26 cellular contexts compared by ENCODE assay signal in the genomic region with DNA sequence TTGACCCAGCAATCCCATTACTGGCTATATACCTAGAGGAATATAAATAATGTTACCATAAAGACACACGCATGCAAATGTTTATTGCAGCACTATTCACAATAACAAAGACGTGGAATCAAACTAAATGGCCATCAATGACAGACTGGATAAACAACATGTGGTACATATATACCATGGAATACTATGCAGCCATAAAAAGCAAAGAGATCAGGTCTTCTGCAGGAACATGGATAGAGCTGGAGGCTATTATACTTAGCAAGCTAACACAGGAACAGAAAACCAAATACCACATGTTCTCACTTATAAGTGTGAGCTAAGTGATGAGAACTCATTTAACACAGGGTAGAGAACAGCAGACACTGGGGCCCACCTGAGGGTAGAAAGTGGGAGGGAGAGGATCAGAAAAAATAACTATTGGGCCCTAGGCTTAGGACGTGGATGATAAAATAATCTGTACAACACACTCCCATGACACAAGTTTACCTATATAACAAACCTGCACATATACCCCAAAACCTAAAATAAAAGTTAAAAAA.
"Had no signal": no experiment of that assay in that cellular context is flagged by ENCODE, and none has a peak within 500 bp of the region (broad histone marks: within the 10 kb centered on the region; RNA-seq: fewer than 3 reads in every experiment).

No MANE protein-coding gene starts in this region.

- H3K27ac ChIP-seq: Peyer's patch, RWPE1, SJCRH30 had no signal

- H3K4me1 ChIP-seq: Peyer's patch, SJCRH30 had no signal

- H3K27me3 Mint-ChIP-seq: activated B cell treated with CpG ODN at 0.5 μM for 24 hours; activated CD4-positive, alpha-beta T cell treated with anti-CD3 and anti-CD28 coated beads, Interleukin-2, amount 10 ng/mL, durations not matched to agents 24 days and 14 days; brain had no signal

- H3K4me1 Mint-ChIP-seq: activated B cell treated with CpG ODN at 0.5 μM for 24 hours; activated CD4-positive, alpha-beta T cell treated with anti-CD3 and anti-CD28 coated beads, Interleukin-2, amount 10 ng/mL, durations not matched to agents 24 days and 14 days; activated naive CD8-positive, alpha-beta T cell treated with anti-CD3 and anti-CD28 coated beads, Interleukin-2, amount 50 U/mL, for 24 hours had no signal

- DNase-seq: activated B cell treated with CpG ODN at 0.5 μM for 24 hours; activated CD4-positive, alpha-beta T cell treated with anti-CD3 and anti-CD28 coated beads for 1 hour; activated CD4-positive, alpha-beta T cell treated with anti-CD3 and anti-CD28 coated beads, Interleukin-2, amount 10 ng/mL, durations not matched to agents 24 days and 14 days; activated CD4-positive, alpha-beta T cell treated with anti-CD3 and anti-CD28 coated beads, Interleukin-2, amount 50 U/mL, for 48 hours; activated CD8-positive, alpha-beta memory T cell treated with anti-CD3 and anti-CD28 coated beads for 24 hours; activated effector memory CD4-positive, alpha-beta T cell treated with anti-CD3 and anti-CD28 coated beads, Interleukin-2, amount 50 U/mL, for 16 hours; activated naive CD4-positive, alpha-beta T cell treated with Interleukin-2 at 50 U/mL for 16 hours; activated naive CD8-positive, alpha-beta T cell treated with anti-CD3 and anti-CD28 coated beads, Interleukin-2, amount 50 U/mL, for 24 hours; activated T-cell treated with anti-CD3 and anti-CD28 coated beads, Interleukin-2, amount 50 U/mL, for 4 hours; amniotic stem cell; KBM-7; NCI-H1092; NCI-H1417; NCI-H1930; NCI-H2171; NCI-H2227 treated with DMSO at 0.1 percent for 48 hours; NCI-H446 treated with DMSO at 0.1 percent for 48 hours; NCI-H526; Peyer's patch; Right ventricle myocardium superior; SJCRH30; T-helper 9 cell had no signal

- H3K36me3 Mint-ChIP-seq: activated naive CD4-positive, alpha-beta T cell treated with anti-CD3 and anti-CD28 coated beads, Interleukin-2, amount 50 U/mL, for 72 hours; brain had no signal

- H3K27ac Mint-ChIP-seq: activated B cell treated with CpG ODN at 0.5 μM for 24 hours; activated CD4-positive, alpha-beta T cell treated with anti-CD3 and anti-CD28 coated beads, Interleukin-2, amount 10 ng/mL, durations not matched to agents 24 days and 14 days; activated naive CD8-positive, alpha-beta T cell treated with anti-CD3 and anti-CD28 coated beads, Interleukin-2, amount 50 U/mL, for 24 hours; T-helper 1 cell treated with Interleukin-12 subunit alpha and Interleukin-12 subunit beta and Interleukin-4 antibody, amounts not matched to agents 30 μg/mL and 1 μg/mL, for 36 hours had no signal

- H3K4me3 ChIP-seq: Peyer's patch, SJCRH30 had no signal

- H3K9me3 Mint-ChIP-seq: activated B cell treated with CpG ODN at 0.5 μM for 24 hours; activated naive CD4-positive, alpha-beta T cell treated with anti-CD3 and anti-CD28 coated beads, Interleukin-2, amount 50 U/mL, for 72 hours; activated naive CD8-positive, alpha-beta T cell treated with anti-CD3 and anti-CD28 coated beads, Interleukin-2, amount 50 U/mL, for 24 hours; activated T-cell treated with anti-CD3 and anti-CD28 coated beads, Interleukin-2, amount 50 U/mL, for 4 hours; T-helper 1 cell treated with Interleukin-12 subunit alpha and Interleukin-12 subunit beta and Interleukin-4 antibody, amounts not matched to agents 30 μg/mL and 1 μg/mL, for 36 hours had no signal

- H3K4me3 Mint-ChIP-seq: activated B cell treated with CpG ODN at 0.5 μM for 24 hours; activated CD4-positive, alpha-beta T cell treated with anti-CD3 and anti-CD28 coated beads, Interleukin-2, amount 10 ng/mL, durations not matched to agents 24 days and 14 days; activated naive CD8-positive, alpha-beta T cell treated with anti-CD3 and anti-CD28 coated beads, Interleukin-2, amount 50 U/mL, for 24 hours; activated T-cell treated with anti-CD3 and anti-CD28 coated beads, Interleukin-2, amount 50 U/mL, for 4 hours; brain; T-helper 1 cell treated with Interleukin-12 subunit alpha and Interleukin-12 subunit beta and Interleukin-4 antibody, amounts not matched to agents 30 μg/mL and 1 μg/mL, for 36 hours had no signal

- H3K9me3 ChIP-seq: Peyer's patch, SJCRH30 had no signal

- H3K36me3 ChIP-seq: Peyer's patch, SJCRH30 had no signal

- ATAC-seq: activated naive CD4-positive, alpha-beta T cell treated with anti-CD3 and anti-CD28 coated beads, Interleukin-2, amount 50 U/mL, for 72 hours; activated naive CD8-positive, alpha-beta T cell treated with anti-CD3 and anti-CD28 coated beads, Interleukin-2, amount 50 U/mL, for 24 hours; activated T-cell treated with anti-CD3 and anti-CD28 coated beads, Interleukin-2, amount 50 U/mL, for 4 hours had no signal

- H3K27me3 ChIP-seq: Peyer's patch, SJCRH30 had no signal
